In genomic region chr19:1232652-1233360, GRCh38 we compare ENCODE assay signal across 10 cellular contexts. TPM values are rescaled to one million over a fixed set of nuclear protein-coding genes. Genes with fewer than 3 reads are reported as not detected.
DNase-seq lines count a peak whose midpoint lies in the region; FAIRE-seq and TF ChIP-seq lines count a peak whose summit lies in the region.
"Had no signal": no experiment of that assay in that cellular context is flagged by ENCODE, and none has a peak within 500 bp of the region (broad histone marks: within the 10 kb centered on the region; RNA-seq: fewer than 3 reads in every experiment).

No MANE protein-coding gene starts in this region.

- FAIRE-seq in GM19239 (lab: Jason Lieb, UNC) = no peak

- H3K36me3 Mint-ChIP-seq in brain (peaks cover 4% of the 10 kb centered on the region), chondrocyte (ENCODE audit: low read depth) (peaks cover 3% of the 10 kb centered on the region)

- no peak for TF ChIP-seq CTCF in brain (conservative IDR thresholded peaks at IDR 0.05)
- TF ChIP-seq CTCF in suprapubic skin (IDR thresholded peaks at IDR 0.05) = no peak
- no peak for TF ChIP-seq CTCF in chondrocyte (IDR thresholded peaks at IDR 0.05)
- TF ChIP-seq CTCF in smooth muscle cell (IDR thresholded peaks at IDR 0.05; ENCODE audit: borderline replicate concordance, insufficient read depth, poor library complexity, severe bottlenecking) = no peak

- H3K4me1 ChIP-seq in suprapubic skin (peaks cover 40% of the 10 kb centered on the region), smooth muscle cell (ENCODE audit: low read depth) (peaks cover 4% of the 10 kb centered on the region)

- peaks cover 49% of the 10 kb centered on the region for H4K20me1 ChIP-seq in smooth muscle cell (ENCODE audit: low read depth)

- H3K4me1 Mint-ChIP-seq in brain = peaks cover 8% of the 10 kb centered on the region
- peaks cover 8% of the 10 kb centered on the region for H3K4me1 Mint-ChIP-seq in chondrocyte (ENCODE audit: low read depth)

- H3K4me3 ChIP-seq in suprapubic skin (no peak overlapping the region), smooth muscle cell (no peak overlapping the region)

- H2AFZ ChIP-seq in smooth muscle cell (ENCODE audit: low read depth) = no peak overlapping the region

- peaks cover 4% of the 10 kb centered on the region for H3K79me2 ChIP-seq in smooth muscle cell (ENCODE audit: low read depth)

- H3K4me3 Mint-ChIP-seq in brain (peak overlapping the region in 2 of 5 experiments; percentile 24 to 42), chondrocyte (ENCODE audit: unreplicated experiment) (no peak overlapping the region)

- H3K4me2 ChIP-seq in smooth muscle cell = no peak overlapping the region

- TF ChIP-seq EP300 in suprapubic skin (IDR thresholded peaks at IDR 0.05) = no peak

- H3K9me3 Mint-ChIP-seq in brain = peaks cover 0 to 3% (median 0%) of the 10 kb centered on the region in 5 experiments
- H3K9me3 Mint-ChIP-seq in chondrocyte (ENCODE audit: low read depth) = no peaks in the 10 kb centered on the region

- DNase-seq in HT1080 (ENCODE audit: low read depth) = peak; percentile 39
- DNase-seq in iris pigment epithelial cell (ENCODE audit: low read depth) = peak; percentile 77
- no peak for DNase-seq in suprapubic skin (ENCODE audit: low spot score in 2 of 2)
- DNase-seq in GM19239 (ENCODE audit: insufficient read length, low spot score) = no peak
- no peak for DNase-seq in chondrocyte (ENCODE audit: low spot score)
- no peak for DNase-seq in smooth muscle cell (lab: John Stamatoyannopoulos, UW; ENCODE audit: unreplicated experiment)
- DNase-seq: DND-41, midbrain, NCI-H146 had no signal

- H3K36me3 ChIP-seq in suprapubic skin (peaks cover 10% of the 10 kb centered on the region), smooth muscle cell (ENCODE audit: low read depth) (no peaks in the 10 kb centered on the region)

- H3K27ac Mint-ChIP-seq in brain = peak overlapping the region in 4 of 5 experiments; percentile 56 to 90 (median 71)
- no peak overlapping the region for H3K27ac Mint-ChIP-seq in chondrocyte (ENCODE audit: unreplicated experiment)

- H3K27me3 ChIP-seq in suprapubic skin = peaks cover 7% of the 10 kb centered on the region
- no peaks in the 10 kb centered on the region for H3K27me3 ChIP-seq in smooth muscle cell (ENCODE audit: low read depth)

- H3K9ac ChIP-seq in smooth muscle cell (ENCODE audit: low read depth) = no peak overlapping the region

- H3K27me3 Mint-ChIP-seq in brain = no peaks in the 10 kb centered on the region
- no peaks in the 10 kb centered on the region for H3K27me3 Mint-ChIP-seq in chondrocyte (ENCODE audit: low read depth)

- H3F3A ChIP-seq in smooth muscle cell (ENCODE audit: low read depth) = peaks cover 8% of the 10 kb centered on the region

- H3K9me3 ChIP-seq in suprapubic skin = no peaks in the 10 kb centered on the region
- H3K9me3 ChIP-seq in smooth muscle cell (replicated peaks; ENCODE audit: low read depth) = no peaks in the 10 kb centered on the region

- H3K27ac ChIP-seq in suprapubic skin (peak overlapping the region; percentile 24), smooth muscle cell (ENCODE audit: low read depth) (no peak overlapping the region)

- no peak for TF ChIP-seq POLR2A in suprapubic skin (IDR thresholded peaks at IDR 0.05)

- no CpG with 5 or more reads among the region's 28 CpGs for WGBS in suprapubic skin
- 86% methylated on average over 22 of the region's 28 CpGs for WGBS in smooth muscle cell (ENCODE audit: low lambda C conversion rate)

RNA-seq across cellular contexts. Expression of gene CBARP, which starts 5.0 kb away (rescaled TPM):
- 3.1 and 3.2 TPM in 2 replicates for total RNA-seq in HT1080 (2014; rRNA removed; shearing (Covaris generic))
- 5.9 and 6.6 TPM in 2 replicates for polyA plus RNA-seq in HT1080 (2015; cell fraction: cytosol; rRNA removed)
- 11.9 TPM in 2 replicates for polyA plus RNA-seq in HT1080 (2015; cell fraction: nucleus; rRNA removed)
- polyA plus RNA-seq in brain (ENCODE audit: insufficient read depth, low read depth, low replicate concordance) (11.2 TPM), smooth muscle cell (10.2 and 10.5 TPM in 2 replicates)
- total RNA-seq in suprapubic skin (1 to 10 TPM; 2.9 to 8.6 (median 5.1) TPM), chondrocyte (4.8 to 9.0 TPM (median 7.6 TPM) in 3 replicates), smooth muscle cell (1.7 and 2.7 TPM in 2 replicates)

RNA-seq across cellular contexts. Expression of gene ATP5F1D, which starts 8.7 kb away (rescaled TPM):
- total RNA-seq in HT1080 (2014; rRNA removed; shearing (Covaris generic)) = 55.4 and 127 TPM in 2 replicates
- 369 and 385 TPM in 2 replicates for polyA plus RNA-seq in HT1080 (2015; cell fraction: cytosol; rRNA removed)
- polyA plus RNA-seq in HT1080 (2015; cell fraction: nucleus; rRNA removed) = 147 and 154 TPM in 2 replicates
- polyA plus RNA-seq in brain (ENCODE audit: insufficient read depth, low read depth, low replicate concordance) (365 TPM), smooth muscle cell (265 and 272 TPM in 2 replicates)
- total RNA-seq in suprapubic skin (100 to 1,000 TPM; 102 to 205 (median 137) TPM), chondrocyte (110 to 125 TPM (median 122 TPM) in 3 replicates), smooth muscle cell (29.1 and 68.8 TPM in 2 replicates)

RNA-seq across cellular contexts. Expression of gene MIDN, which starts 15.6 kb away (rescaled TPM):
- total RNA-seq in HT1080 (2014; rRNA removed; shearing (Covaris generic)) = 10.1 and 11.2 TPM in 2 replicates
- 39.7 and 46.2 TPM in 2 replicates for polyA plus RNA-seq in HT1080 (2015; cell fraction: cytosol; rRNA removed)
- polyA plus RNA-seq in HT1080 (2015; cell fraction: nucleus; rRNA removed) = 62.1 and 101 TPM in 2 replicates
- polyA plus RNA-seq in brain (ENCODE audit: insufficient read depth, low read depth, low replicate concordance) (79.7 TPM), smooth muscle cell (65.3 and 70.6 TPM in 2 replicates)
- total RNA-seq in suprapubic skin (100 to 1,000 TPM in 2 of 4 donors, 10 to 100 TPM in 2; 89.0 to 153 (median 105) TPM), chondrocyte (64.5 to 75.3 TPM (median 68.3 TPM) in 3 replicates), smooth muscle cell (25.0 and 58.5 TPM in 2 replicates)

RNA-seq across cellular contexts. Expression of gene STK11, which starts 27.2 kb away (rescaled TPM):
- total RNA-seq in HT1080 (2014; rRNA removed; shearing (Covaris generic)) = 77.2 and 77.7 TPM in 2 replicates
- polyA plus RNA-seq in HT1080 (2015; cell fraction: cytosol; rRNA removed) = 33.3 and 38.4 TPM in 2 replicates
- polyA plus RNA-seq in HT1080 (2015; cell fraction: nucleus; rRNA removed) = 69.3 and 84.5 TPM in 2 replicates
- polyA plus RNA-seq in brain (ENCODE audit: insufficient read depth, low read depth, low replicate concordance) (72.6 TPM), smooth muscle cell (62.3 and 79.7 TPM in 2 replicates)
- total RNA-seq in suprapubic skin (10 to 100 TPM; 62.5 to 76.9 (median 66.4) TPM), chondrocyte (41.1 to 44.5 TPM (median 42.3 TPM) in 3 replicates), smooth muscle cell (23.6 and 29.3 TPM in 2 replicates)

RNA-seq across cellular contexts. Expression of gene CIRBP, which starts 36.3 kb away (rescaled TPM):
- 170 and 219 TPM in 2 replicates for total RNA-seq in HT1080 (2014; rRNA removed; shearing (Covaris generic))
- polyA plus RNA-seq in HT1080 (2015; cell fraction: cytosol; rRNA removed) = 148 and 175 TPM in 2 replicates
- polyA plus RNA-seq in HT1080 (2015; cell fraction: nucleus; rRNA removed) = 531 and 623 TPM in 2 replicates
- polyA plus RNA-seq in brain (ENCODE audit: insufficient read depth, low read depth, low replicate concordance) = 617 TPM
- total RNA-seq in suprapubic skin = 100 to 1,000 TPM; 338 to 672 (median 451) TPM
- 295 to 320 TPM (median 303 TPM) in 3 replicates for total RNA-seq in chondrocyte
- 119 and 122 TPM in 2 replicates for total RNA-seq in smooth muscle cell
- polyA plus RNA-seq in smooth muscle cell = 215 and 235 TPM in 2 replicates

Comparison
In these comparisons a context has a peak if more than half of its experiments do, and no peak if none do; other contexts are left out.
1. DNase-seq: peak in HT1080 (single experiment) and iris pigment epithelial cell (single experiment); none in suprapubic skin (0 of 2), GM19239 (single experiment), chondrocyte (single experiment) and smooth muscle cell (single experiment).